Comparison of ENCODE assay signal across 21 cellular contexts in the genomic region with DNA sequence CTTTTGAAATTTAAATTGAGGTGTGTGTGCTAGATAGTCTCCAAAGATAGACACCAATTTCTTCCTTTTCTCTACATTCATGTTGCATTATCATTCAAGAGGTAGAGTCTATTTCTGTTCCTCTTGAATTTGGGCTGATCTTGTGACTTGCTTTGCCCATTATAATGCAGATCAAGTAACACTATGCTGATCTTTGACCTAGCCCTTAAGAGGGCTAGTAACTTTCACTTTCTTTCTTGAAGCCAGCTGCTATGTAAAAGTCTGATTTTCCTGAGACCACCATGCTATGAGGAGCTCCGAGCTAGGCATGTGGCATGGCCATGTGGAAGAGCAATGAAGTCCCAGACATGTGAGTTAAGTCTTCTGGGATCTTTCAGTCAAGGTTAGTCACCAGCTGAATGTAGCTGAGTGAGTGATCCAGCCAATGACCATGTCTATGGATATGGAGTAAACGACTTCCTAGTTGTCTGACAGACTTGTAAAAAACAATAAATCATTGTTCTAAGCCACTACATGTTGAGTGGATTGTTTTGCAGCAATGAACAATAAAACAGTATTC.
DNase-seq lines count a peak whose midpoint lies in the region; ATAC-seq and TF ChIP-seq lines count a peak whose summit lies in the region.
"Had no signal": no experiment of that assay in that cellular context is flagged by ENCODE, and none has a peak within 500 bp of the region (broad histone marks: within the 10 kb centered on the region; RNA-seq: fewer than 3 reads in every experiment).

No MANE protein-coding gene starts in this region.

- H3K36me3 Mint-ChIP-seq in central memory CD8-positive, alpha-beta T cell (ENCODE audit: insufficient read depth) = no peaks in the 10 kb centered on the region
- H3K36me3 Mint-ChIP-seq: activated naive CD4-positive, alpha-beta T cell treated with anti-CD3 and anti-CD28 coated beads, Interleukin-2, amount 50 U/mL, for 72 hours; immature natural killer cell; T-cell had no signal

- H3K9ac ChIP-seq in DND-41 (ENCODE audit: low read depth, low read length) = no peak overlapping the region
- H3K9ac ChIP-seq in HUES48 (ENCODE audit: low read depth, low read length) = no peak overlapping the region

- peak overlapping the region; percentile 48 for H3K4me3 Mint-ChIP-seq in central memory CD8-positive, alpha-beta T cell
- H3K4me3 Mint-ChIP-seq: immature natural killer cell had no signal

- no peak overlapping the region for H3K27ac ChIP-seq in DND-41 (ENCODE audit: low read length)
- peak overlapping the region; percentile 32 for H3K27ac ChIP-seq in HUES48 (ENCODE audit: low read depth, low read length)
- H3K27ac ChIP-seq: breast epithelium, gastroesophageal sphincter had no signal

- ATAC-seq in DND-41 (ENCODE audit: insufficient read depth, low read depth) (peak; percentile 81), GM18868 (IDR thresholded peaks at IDR 0.05; ENCODE audit: unreplicated experiment) (no peak), GM18502 (IDR thresholded peaks at IDR 0.05; ENCODE audit: poor library complexity, unreplicated experiment) (no peak), HG02852 (IDR thresholded peaks at IDR 0.05; ENCODE audit: unreplicated experiment) (no peak)
- ATAC-seq in central memory CD8-positive, alpha-beta T cell (replicated peaks; ENCODE audit: extremely low read depth, poor library complexity, severe bottlenecking) = no peak
- ATAC-seq: activated naive CD4-positive, alpha-beta T cell treated with anti-CD3 and anti-CD28 coated beads, Interleukin-2, amount 50 U/mL, for 72 hours; gastroesophageal sphincter; T-cell had no signal

- no peaks in the 10 kb centered on the region for H3K36me3 ChIP-seq in DND-41 (ENCODE audit: insufficient read depth, low read length)
- H3K36me3 ChIP-seq in HUES48 (ENCODE audit: control insufficient read depth, insufficient read depth, low read length) = no peaks in the 10 kb centered on the region
- H3K36me3 ChIP-seq: breast epithelium, gastroesophageal sphincter had no signal

- H3K27ac Mint-ChIP-seq in central memory CD8-positive, alpha-beta T cell (ENCODE audit: low read depth) = no peak overlapping the region
- H3K27ac Mint-ChIP-seq: activated naive CD4-positive, alpha-beta T cell treated with anti-CD3 and anti-CD28 coated beads, Interleukin-2, amount 50 U/mL, for 72 hours; immature natural killer cell; T-cell had no signal

- TF ChIP-seq CTCF in DND-41 (IDR thresholded peaks at IDR 0.05; ENCODE audit: borderline replicate concordance, extremely low read depth, low read length, poor library complexity, severe bottlenecking) = no peak

- H2AFZ ChIP-seq in DND-41 (ENCODE audit: low read depth, low read length) = peak overlapping the region; percentile 42; the same call in 1 of the 2 replicates

- H3K4me3 ChIP-seq in DND-41 (ENCODE audit: low read depth in 1 of 2, low read length in 2 of 2) = 0 out of 4 replicates have a peak overlapping the region, but pooled peaks of 1 of the 2 experiments have one; percentile 13
- peak overlapping the region; percentile 27; the same call in 1 of the 2 replicates for H3K4me3 ChIP-seq in HUES48 (ENCODE audit: low read depth, low read length)
- H3K4me3 ChIP-seq: breast epithelium, gastroesophageal sphincter had no signal

- no peaks in the 10 kb centered on the region for H3K9me3 ChIP-seq in DND-41 (ENCODE audit: insufficient read depth, low read length, severe bottlenecking)
- H3K9me3 ChIP-seq in HUES48 (ENCODE audit: control insufficient read depth, insufficient read depth, low read length) = no peaks in the 10 kb centered on the region
- H3K9me3 ChIP-seq: breast epithelium, gastroesophageal sphincter had no signal

- H3K27me3 ChIP-seq in DND-41 (ENCODE audit: insufficient read depth, low read length, poor library complexity) = peaks cover 3% of the 10 kb centered on the region
- H3K27me3 ChIP-seq in HUES48 (ENCODE audit: control insufficient read depth, insufficient read depth, low read length) = no peaks in the 10 kb centered on the region
- H3K27me3 ChIP-seq: breast epithelium, gastroesophageal sphincter had no signal

- no peaks in the 10 kb centered on the region for H4K20me1 ChIP-seq in DND-41 (ENCODE audit: insufficient read depth, low read length)

- H3K4me1 ChIP-seq in DND-41 (ENCODE audit: insufficient read depth, low read length) (0 out of 2 replicates have a peak, but pooled peaks cover 2% of the 10 kb centered on the region), HUES48 (ENCODE audit: control insufficient read depth, insufficient read depth, low read length) (peaks cover 22% of the 10 kb centered on the region)
- H3K4me1 ChIP-seq: breast epithelium had no signal

- no peak for DNase-seq in DND-41
- DNase-seq in central memory CD8-positive, alpha-beta T cell (ENCODE audit: low spot score in 2 of 2) = no peak
- peak; percentile 22 for DNase-seq in myocyte (ENCODE audit: low read depth)
- no peak for DNase-seq in SIG-M5 treated with dmso at 0.1 percent for 504 hours (lab: John Stamatoyannopoulos, UW; ENCODE audit: unreplicated experiment)
- DNase-seq: activated CD4-positive, alpha-beta T cell treated with anti-CD3 and anti-CD28 coated beads for 1 hour; activated CD8-positive, alpha-beta memory T cell treated with anti-CD3 and anti-CD28 coated beads, Interleukin-2, amount 50 U/mL, for 4 hours; DMS 273 treated with DMSO at 0.1 percent for 48 hours; immature natural killer cell; KBM-7; NCI-H1436 treated with DMSO at 0.1 percent for 48 hours; NCI-H510A; stimulated activated CD4-positive, alpha-beta T cell treated with anti-CD3 and anti-CD28 coated beads, Interleukin-12 subunit alpha, Interleukin-12 subunit beta, amount 100 ng/mL, for 4 hours; substantia nigra; T-cell had no signal

- H3K27me3 Mint-ChIP-seq in central memory CD8-positive, alpha-beta T cell = peaks cover 10% of the 10 kb centered on the region

- no peaks in the 10 kb centered on the region for H3K79me2 ChIP-seq in DND-41 (ENCODE audit: insufficient read depth, low read length)

- peak overlapping the region; percentile 51; the same call in 1 of the 2 replicates for H3K4me2 ChIP-seq in DND-41 (ENCODE audit: insufficient read depth, low read length)

- no peaks in the 10 kb centered on the region for H3K4me1 Mint-ChIP-seq in central memory CD8-positive, alpha-beta T cell
- H3K4me1 Mint-ChIP-seq: immature natural killer cell had no signal

- H3K9me3 Mint-ChIP-seq in central memory CD8-positive, alpha-beta T cell = no peaks in the 10 kb centered on the region
- H3K9me3 Mint-ChIP-seq: activated naive CD4-positive, alpha-beta T cell treated with anti-CD3 and anti-CD28 coated beads, Interleukin-2, amount 50 U/mL, for 72 hours; T-cell had no signal
